1 cellular context compared by ENCODE assay signal in the genomic region with DNA sequence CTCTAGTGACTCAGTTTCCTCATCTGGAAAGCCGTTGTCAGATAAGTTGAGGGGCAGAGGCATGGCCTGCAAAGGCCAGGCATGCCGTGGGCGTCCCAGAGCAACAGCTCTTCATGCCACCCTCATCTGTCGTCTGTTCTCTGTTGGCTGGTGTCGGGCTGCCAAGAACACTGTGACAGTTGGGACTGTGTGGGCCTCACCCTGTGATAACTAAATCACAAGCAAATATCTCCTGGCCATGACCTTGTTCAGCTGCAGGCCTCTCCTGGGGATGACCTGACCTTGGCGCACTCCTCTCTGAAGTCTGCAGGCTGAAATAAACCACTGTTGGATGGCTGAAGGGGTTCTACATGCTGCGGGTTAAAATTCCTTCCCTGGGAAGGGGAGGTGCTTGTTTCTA.
A peak's percentile ranks its signal among the peaks of the same experiment; 100 is the strongest.
TF ChIP-seq lines count a peak whose summit lies in the region.

No MANE protein-coding gene starts in this region.

TF ChIP-seq in HepG2, 621 proteins besides CTCF, POLR2A, EP300 and RAD21 (continued from another document and continues in another):
- TF ChIP-seq, protein P1, sequence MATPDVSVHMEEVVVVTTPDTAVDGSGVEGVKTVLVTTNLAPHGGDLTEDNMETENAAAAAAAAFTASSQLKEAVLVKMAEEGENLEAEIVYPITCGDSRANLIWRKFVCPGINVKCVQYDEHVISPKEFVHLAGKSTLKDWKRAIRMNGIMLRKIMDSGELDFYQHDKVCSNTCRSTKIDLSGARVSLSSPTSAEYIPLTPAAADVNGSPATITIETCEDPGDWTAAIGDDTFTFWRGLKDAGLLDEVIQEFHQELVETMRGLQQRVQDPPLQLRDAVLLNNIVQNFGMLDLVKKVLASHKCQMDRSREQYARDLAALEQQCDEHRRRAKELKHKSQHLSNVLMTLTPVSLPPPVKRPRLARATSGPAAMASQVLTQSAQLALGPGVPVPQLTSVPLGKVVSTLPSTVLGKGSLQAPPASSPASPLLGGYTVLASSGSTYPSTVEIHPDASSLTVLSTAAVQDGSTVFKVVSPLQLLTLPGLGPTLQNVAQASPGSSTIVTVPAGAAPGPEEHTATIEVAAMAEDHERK (CRISPR knock-in tag; IDR thresholded peaks at IDR 0.05; ENCODE audit: low read depth), result no peak
- peak; percentile 51; the same call in 1 of the 2 replicates for TF ChIP-seq ZNF788 (CRISPR knock-in tag; IDR thresholded peaks at IDR 0.05; ENCODE audit: borderline replicate concordance)
- TF ChIP-seq, protein P2, sequence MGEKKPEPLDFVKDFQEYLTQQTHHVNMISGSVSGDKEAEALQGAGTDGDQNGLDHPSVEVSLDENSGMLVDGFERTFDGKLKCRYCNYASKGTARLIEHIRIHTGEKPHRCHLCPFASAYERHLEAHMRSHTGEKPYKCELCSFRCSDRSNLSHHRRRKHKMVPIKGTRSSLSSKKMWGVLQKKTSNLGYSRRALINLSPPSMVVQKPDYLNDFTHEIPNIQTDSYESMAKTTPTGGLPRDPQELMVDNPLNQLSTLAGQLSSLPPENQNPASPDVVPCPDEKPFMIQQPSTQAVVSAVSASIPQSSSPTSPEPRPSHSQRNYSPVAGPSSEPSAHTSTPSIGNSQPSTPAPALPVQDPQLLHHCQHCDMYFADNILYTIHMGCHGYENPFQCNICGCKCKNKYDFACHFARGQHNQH (CRISPR knock-in tag; IDR thresholded peaks at IDR 0.05), result peak; percentile 50; the same call in 1 of the 2 replicates
- TF ChIP-seq NR2F2 (IDR thresholded peaks at IDR 0.05; ENCODE audit: borderline replicate concordance, low read depth), result peak; percentile 78
- TF ChIP-seq, protein P3, sequence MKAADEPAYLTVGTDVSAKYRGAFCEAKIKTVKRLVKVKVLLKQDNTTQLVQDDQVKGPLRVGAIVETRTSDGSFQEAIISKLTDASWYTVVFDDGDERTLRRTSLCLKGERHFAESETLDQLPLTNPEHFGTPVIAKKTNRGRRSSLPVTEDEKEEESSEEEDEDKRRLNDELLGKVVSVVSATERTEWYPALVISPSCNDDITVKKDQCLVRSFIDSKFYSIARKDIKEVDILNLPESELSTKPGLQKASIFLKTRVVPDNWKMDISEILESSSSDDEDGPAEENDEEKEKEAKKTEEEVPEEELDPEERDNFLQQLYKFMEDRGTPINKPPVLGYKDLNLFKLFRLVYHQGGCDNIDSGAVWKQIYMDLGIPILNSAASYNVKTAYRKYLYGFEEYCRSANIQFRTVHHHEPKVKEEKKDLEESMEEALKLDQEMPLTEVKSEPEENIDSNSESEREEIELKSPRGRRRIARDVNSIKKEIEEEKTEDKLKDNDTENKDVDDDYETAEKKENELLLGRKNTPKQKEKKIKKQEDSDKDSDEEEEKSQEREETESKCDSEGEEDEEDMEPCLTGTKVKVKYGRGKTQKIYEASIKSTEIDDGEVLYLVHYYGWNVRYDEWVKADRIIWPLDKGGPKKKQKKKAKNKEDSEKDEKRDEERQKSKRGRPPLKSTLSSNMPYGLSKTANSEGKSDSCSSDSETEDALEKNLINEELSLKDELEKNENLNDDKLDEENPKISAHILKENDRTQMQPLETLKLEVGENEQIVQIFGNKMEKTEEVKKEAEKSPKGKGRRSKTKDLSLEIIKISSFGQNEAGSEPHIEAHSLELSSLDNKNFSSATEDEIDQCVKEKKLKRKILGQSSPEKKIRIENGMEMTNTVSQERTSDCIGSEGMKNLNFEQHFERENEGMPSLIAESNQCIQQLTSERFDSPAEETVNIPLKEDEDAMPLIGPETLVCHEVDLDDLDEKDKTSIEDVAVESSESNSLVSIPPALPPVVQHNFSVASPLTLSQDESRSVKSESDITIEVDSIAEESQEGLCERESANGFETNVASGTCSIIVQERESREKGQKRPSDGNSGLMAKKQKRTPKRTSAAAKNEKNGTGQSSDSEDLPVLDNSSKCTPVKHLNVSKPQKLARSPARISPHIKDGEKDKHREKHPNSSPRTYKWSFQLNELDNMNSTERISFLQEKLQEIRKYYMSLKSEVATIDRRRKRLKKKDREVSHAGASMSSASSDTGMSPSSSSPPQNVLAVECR (CRISPR knock-in tag; IDR thresholded peaks at IDR 0.05; ENCODE audit: borderline replicate concordance), result peak; percentile 29; the same call in 1 of the 2 replicates
- peak; percentile 43 for TF ChIP-seq FOXA3 (CRISPR knock-in tag; IDR thresholded peaks at IDR 0.05)
- no peak for TF ChIP-seq ZNF616 (CRISPR knock-in tag; IDR thresholded peaks at IDR 0.05; ENCODE audit: low read depth)
- TF ChIP-seq GFI1 (CRISPR knock-in tag; IDR thresholded peaks at IDR 0.05; ENCODE audit: borderline replicate concordance), result peak; percentile 54; the same call in 1 of the 2 replicates
- TF ChIP-seq ZFX (CRISPR knock-in tag; IDR thresholded peaks at IDR 0.05; ENCODE audit: low read depth), result peak; percentile 49; the same call in 1 of the 2 replicates
- peak; percentile 90 for TF ChIP-seq PITX1 (CRISPR knock-in tag; IDR thresholded peaks at IDR 0.05)
- peak; percentile 49; the same call in 1 of the 2 replicates for TF ChIP-seq TARDBP (CRISPR knock-in tag; IDR thresholded peaks at IDR 0.05)
- TF ChIP-seq CBX5 (CRISPR knock-in tag; IDR thresholded peaks at IDR 0.05; ENCODE audit: borderline replicate concordance), result peak; percentile 31; the same call in 1 of the 2 replicates
- peak; percentile 84 for TF ChIP-seq ESRRA (CRISPR knock-in tag; IDR thresholded peaks at IDR 0.05; ENCODE audit: low read depth)
- 0 out of 2 replicates have a peak, but pooled peaks have one; percentile 40 for TF ChIP-seq TOPORS (CRISPR knock-in tag; IDR thresholded peaks at IDR 0.05)
- no peak for TF ChIP-seq SOX6 (IDR thresholded peaks at IDR 0.05)
- TF ChIP-seq SOX6 (CRISPR knock-in tag; IDR thresholded peaks at IDR 0.05), result peak; percentile 59
- TF ChIP-seq EEA1 (CRISPR knock-in tag; IDR thresholded peaks at IDR 0.05; ENCODE audit: borderline replicate concordance), result no peak
- TF ChIP-seq ZSCAN21 (CRISPR knock-in tag; IDR thresholded peaks at IDR 0.05; ENCODE audit: borderline replicate concordance), result peak; percentile 37; the same call in 1 of the 2 replicates
- TF ChIP-seq ONECUT2 (CRISPR knock-in tag; IDR thresholded peaks at IDR 0.05), result no peak
- TF ChIP-seq, protein P4, sequence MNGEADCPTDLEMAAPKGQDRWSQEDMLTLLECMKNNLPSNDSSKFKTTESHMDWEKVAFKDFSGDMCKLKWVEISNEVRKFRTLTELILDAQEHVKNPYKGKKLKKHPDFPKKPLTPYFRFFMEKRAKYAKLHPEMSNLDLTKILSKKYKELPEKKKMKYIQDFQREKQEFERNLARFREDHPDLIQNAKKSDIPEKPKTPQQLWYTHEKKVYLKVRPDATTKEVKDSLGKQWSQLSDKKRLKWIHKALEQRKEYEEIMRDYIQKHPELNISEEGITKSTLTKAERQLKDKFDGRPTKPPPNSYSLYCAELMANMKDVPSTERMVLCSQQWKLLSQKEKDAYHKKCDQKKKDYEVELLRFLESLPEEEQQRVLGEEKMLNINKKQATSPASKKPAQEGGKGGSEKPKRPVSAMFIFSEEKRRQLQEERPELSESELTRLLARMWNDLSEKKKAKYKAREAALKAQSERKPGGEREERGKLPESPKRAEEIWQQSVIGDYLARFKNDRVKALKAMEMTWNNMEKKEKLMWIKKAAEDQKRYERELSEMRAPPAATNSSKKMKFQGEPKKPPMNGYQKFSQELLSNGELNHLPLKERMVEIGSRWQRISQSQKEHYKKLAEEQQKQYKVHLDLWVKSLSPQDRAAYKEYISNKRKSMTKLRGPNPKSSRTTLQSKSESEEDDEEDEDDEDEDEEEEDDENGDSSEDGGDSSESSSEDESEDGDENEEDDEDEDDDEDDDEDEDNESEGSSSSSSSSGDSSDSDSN (CRISPR knock-in tag; IDR thresholded peaks at IDR 0.05), result peak; percentile 21; the same call in 1 of the 2 replicates
- TF ChIP-seq SALL1 (CRISPR knock-in tag; IDR thresholded peaks at IDR 0.05), result peak; percentile 69
- TF ChIP-seq, protein P5, sequence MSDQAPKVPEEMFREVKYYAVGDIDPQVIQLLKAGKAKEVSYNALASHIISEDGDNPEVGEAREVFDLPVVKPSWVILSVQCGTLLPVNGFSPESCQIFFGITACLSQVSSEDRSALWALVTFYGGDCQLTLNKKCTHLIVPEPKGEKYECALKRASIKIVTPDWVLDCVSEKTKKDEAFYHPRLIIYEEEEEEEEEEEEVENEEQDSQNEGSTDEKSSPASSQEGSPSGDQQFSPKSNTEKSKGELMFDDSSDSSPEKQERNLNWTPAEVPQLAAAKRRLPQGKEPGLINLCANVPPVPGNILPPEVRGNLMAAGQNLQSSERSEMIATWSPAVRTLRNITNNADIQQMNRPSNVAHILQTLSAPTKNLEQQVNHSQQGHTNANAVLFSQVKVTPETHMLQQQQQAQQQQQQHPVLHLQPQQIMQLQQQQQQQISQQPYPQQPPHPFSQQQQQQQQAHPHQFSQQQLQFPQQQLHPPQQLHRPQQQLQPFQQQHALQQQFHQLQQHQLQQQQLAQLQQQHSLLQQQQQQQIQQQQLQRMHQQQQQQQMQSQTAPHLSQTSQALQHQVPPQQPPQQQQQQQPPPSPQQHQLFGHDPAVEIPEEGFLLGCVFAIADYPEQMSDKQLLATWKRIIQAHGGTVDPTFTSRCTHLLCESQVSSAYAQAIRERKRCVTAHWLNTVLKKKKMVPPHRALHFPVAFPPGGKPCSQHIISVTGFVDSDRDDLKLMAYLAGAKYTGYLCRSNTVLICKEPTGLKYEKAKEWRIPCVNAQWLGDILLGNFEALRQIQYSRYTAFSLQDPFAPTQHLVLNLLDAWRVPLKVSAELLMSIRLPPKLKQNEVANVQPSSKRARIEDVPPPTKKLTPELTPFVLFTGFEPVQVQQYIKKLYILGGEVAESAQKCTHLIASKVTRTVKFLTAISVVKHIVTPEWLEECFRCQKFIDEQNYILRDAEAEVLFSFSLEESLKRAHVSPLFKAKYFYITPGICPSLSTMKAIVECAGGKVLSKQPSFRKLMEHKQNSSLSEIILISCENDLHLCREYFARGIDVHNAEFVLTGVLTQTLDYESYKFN (CRISPR knock-in tag; conservative IDR thresholded peaks at IDR 0.05), result peak; percentile 51
- no peak for TF ChIP-seq ZNF605 (CRISPR knock-in tag; IDR thresholded peaks at IDR 0.05)
- TF ChIP-seq FOXA1 (IDR thresholded peaks at IDR 0.05), result no peak
- peak; percentile 51; the same call in 1 of the 2 replicates for TF ChIP-seq FOXA1 (CRISPR knock-in tag; IDR thresholded peaks at IDR 0.05)
- TF ChIP-seq RXRA (CRISPR knock-in tag; IDR thresholded peaks at IDR 0.05), result peak; percentile 93
- TF ChIP-seq, protein P6, sequence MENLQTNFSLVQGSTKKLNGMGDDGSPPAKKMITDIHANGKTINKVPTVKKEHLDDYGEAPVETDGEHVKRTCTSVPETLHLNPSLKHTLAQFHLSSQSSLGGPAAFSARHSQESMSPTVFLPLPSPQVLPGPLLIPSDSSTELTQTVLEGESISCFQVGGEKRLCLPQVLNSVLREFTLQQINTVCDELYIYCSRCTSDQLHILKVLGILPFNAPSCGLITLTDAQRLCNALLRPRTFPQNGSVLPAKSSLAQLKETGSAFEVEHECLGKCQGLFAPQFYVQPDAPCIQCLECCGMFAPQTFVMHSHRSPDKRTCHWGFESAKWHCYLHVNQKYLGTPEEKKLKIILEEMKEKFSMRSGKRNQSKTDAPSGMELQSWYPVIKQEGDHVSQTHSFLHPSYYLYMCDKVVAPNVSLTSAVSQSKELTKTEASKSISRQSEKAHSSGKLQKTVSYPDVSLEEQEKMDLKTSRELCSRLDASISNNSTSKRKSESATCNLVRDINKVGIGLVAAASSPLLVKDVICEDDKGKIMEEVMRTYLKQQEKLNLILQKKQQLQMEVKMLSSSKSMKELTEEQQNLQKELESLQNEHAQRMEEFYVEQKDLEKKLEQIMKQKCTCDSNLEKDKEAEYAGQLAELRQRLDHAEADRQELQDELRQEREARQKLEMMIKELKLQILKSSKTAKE (CRISPR knock-in tag; IDR thresholded peaks at IDR 0.05; ENCODE audit: borderline replicate concordance), result peak; percentile 81
- TF ChIP-seq, protein P7, sequence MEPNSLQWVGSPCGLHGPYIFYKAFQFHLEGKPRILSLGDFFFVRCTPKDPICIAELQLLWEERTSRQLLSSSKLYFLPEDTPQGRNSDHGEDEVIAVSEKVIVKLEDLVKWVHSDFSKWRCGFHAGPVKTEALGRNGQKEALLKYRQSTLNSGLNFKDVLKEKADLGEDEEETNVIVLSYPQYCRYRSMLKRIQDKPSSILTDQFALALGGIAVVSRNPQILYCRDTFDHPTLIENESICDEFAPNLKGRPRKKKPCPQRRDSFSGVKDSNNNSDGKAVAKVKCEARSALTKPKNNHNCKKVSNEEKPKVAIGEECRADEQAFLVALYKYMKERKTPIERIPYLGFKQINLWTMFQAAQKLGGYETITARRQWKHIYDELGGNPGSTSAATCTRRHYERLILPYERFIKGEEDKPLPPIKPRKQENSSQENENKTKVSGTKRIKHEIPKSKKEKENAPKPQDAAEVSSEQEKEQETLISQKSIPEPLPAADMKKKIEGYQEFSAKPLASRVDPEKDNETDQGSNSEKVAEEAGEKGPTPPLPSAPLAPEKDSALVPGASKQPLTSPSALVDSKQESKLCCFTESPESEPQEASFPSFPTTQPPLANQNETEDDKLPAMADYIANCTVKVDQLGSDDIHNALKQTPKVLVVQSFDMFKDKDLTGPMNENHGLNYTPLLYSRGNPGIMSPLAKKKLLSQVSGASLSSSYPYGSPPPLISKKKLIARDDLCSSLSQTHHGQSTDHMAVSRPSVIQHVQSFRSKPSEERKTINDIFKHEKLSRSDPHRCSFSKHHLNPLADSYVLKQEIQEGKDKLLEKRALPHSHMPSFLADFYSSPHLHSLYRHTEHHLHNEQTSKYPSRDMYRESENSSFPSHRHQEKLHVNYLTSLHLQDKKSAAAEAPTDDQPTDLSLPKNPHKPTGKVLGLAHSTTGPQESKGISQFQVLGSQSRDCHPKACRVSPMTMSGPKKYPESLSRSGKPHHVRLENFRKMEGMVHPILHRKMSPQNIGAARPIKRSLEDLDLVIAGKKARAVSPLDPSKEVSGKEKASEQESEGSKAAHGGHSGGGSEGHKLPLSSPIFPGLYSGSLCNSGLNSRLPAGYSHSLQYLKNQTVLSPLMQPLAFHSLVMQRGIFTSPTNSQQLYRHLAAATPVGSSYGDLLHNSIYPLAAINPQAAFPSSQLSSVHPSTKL (CRISPR knock-in tag; IDR thresholded peaks at IDR 0.05), result peak; percentile 76
- TF ChIP-seq NR2C2 (CRISPR knock-in tag; IDR thresholded peaks at IDR 0.05; ENCODE audit: borderline replicate concordance), result peak; percentile 57; the same call in 1 of the 2 replicates
- peak; percentile 64 for TF ChIP-seq TBX2 (CRISPR knock-in tag; IDR thresholded peaks at IDR 0.05; ENCODE audit: borderline replicate concordance)
- no peak for TF ChIP-seq ELF1 (CRISPR knock-in tag; IDR thresholded peaks at IDR 0.05)
- TF ChIP-seq BORCS8-MEF2B (CRISPR knock-in tag; IDR thresholded peaks at IDR 0.05), result 0 out of 2 replicates have a peak, but pooled peaks have one; percentile 26
- peak; percentile 16; the same call in 1 of the 2 replicates for TF ChIP-seq REPIN1 (CRISPR knock-in tag; IDR thresholded peaks at IDR 0.05; ENCODE audit: borderline replicate concordance, low read depth)
- 0 out of 2 replicates have a peak, but pooled peaks have one; percentile 18 for TF ChIP-seq PHF21A (CRISPR knock-in tag; IDR thresholded peaks at IDR 0.05)
- peak; percentile 56 for TF ChIP-seq GATAD2A (CRISPR knock-in tag; IDR thresholded peaks at IDR 0.05)
- TF ChIP-seq, protein P8, sequence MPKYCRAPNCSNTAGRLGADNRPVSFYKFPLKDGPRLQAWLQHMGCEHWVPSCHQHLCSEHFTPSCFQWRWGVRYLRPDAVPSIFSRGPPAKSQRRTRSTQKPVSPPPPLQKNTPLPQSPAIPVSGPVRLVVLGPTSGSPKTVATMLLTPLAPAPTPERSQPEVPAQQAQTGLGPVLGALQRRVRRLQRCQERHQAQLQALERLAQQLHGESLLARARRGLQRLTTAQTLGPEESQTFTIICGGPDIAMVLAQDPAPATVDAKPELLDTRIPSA (CRISPR knock-in tag; IDR thresholded peaks at IDR 0.05; ENCODE audit: borderline replicate concordance), result no peak
